In the genomic region with DNA sequence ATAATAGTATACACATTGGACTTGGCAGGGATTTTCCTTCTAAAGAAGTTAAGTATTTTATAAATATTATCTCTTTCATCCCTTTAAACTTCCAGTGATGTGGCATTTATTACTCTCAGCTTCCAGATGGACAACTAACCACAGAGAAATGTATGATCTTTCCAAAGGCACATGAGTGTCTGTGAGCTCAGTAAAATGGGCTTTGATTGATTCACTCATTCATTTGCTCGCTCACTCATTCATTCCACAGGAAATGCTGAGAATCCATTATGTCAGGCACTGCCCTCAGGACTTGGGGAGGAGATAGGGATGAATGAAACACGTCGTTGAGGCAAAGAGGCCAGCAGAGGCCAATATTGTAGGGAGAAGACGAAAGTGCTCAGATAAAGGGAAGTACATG, we compare ENCODE assay signal across 18 cellular contexts.
DNase-seq lines count a peak whose midpoint lies in the region; ATAC-seq and TF ChIP-seq lines count a peak whose summit lies in the region.
"Had no signal": no experiment of that assay in that cellular context is flagged by ENCODE, and none has a peak within 500 bp of the region (broad histone marks: within the 10 kb centered on the region; RNA-seq: fewer than 3 reads in every experiment).

No MANE protein-coding gene starts in this region.

- H3K9me3 ChIP-seq in aorta (ENCODE audit: control insufficient read depth, low read length): peaks cover 3% of the 10 kb centered on the region
- no peaks in the 10 kb centered on the region for H3K9me3 ChIP-seq in T-helper 17 cell (ENCODE audit: control insufficient read depth, low read length, poor library complexity, severe bottlenecking)
- H3K9me3 ChIP-seq: prostate gland had no signal

- no peak for TF ChIP-seq CTCF in WI38 (IDR thresholded peaks at IDR 0.05; ENCODE audit: low read depth, low read length)
- no peak for TF ChIP-seq CTCF in GM10266 (IDR thresholded peaks at IDR 0.05; ENCODE audit: control insufficient read depth, insufficient read depth, low read depth, missing control alignments)

- no peaks in the 10 kb centered on the region for H3K4me1 ChIP-seq in aorta (ENCODE audit: control insufficient read depth in 1 of 2, insufficient read depth in 2 of 2, low read length in 2 of 2)
- H3K4me1 ChIP-seq: prostate gland had no signal

- H3K27ac ChIP-seq in aorta (ENCODE audit: low read depth in 1 of 2, low read length in 2 of 2): no peak overlapping the region
- H3K27ac ChIP-seq: prostate gland had no signal

- H3K36me3 ChIP-seq in aorta (ENCODE audit: control insufficient read depth in 1 of 2, insufficient read depth in 2 of 2, low read length in 1 of 2): no peaks in the 10 kb centered on the region
- H3K36me3 ChIP-seq: prostate gland had no signal

- ATAC-seq in HG03432 (IDR thresholded peaks at IDR 0.05; ENCODE audit: unreplicated experiment) (no peak), aorta (ENCODE audit: low FRiP score) (no peak), T-helper 17 cell (no peak)
- ATAC-seq: activated T-cell treated with anti-CD3 and anti-CD28 coated beads, Interleukin-2, amount 50 U/mL, for 4 hours; K562; left ventricle myocardium superior had no signal

- peak overlapping the region; percentile 36 for H3K4me3 ChIP-seq in WI38 (ENCODE audit: low read depth, low read length)
- H3K4me3 ChIP-seq in aorta (ENCODE audit: low read length in 2 of 2): no peak overlapping the region
- H3K4me3 ChIP-seq: K562, prostate gland had no signal

- no peaks in the 10 kb centered on the region for H3K27me3 ChIP-seq in aorta (ENCODE audit: control insufficient read depth in 1 of 2, insufficient read depth in 2 of 2, low read length in 1 of 2)

- intact Hi-C loops in aorta (cut with DNase I): no loop called here

- no peaks in the 10 kb centered on the region for H3K4me1 Mint-ChIP-seq in T-helper 17 cell

- peaks cover 10% of the 10 kb centered on the region for H3K27me3 Mint-ChIP-seq in T-helper 17 cell
- H3K27me3 Mint-ChIP-seq: stimulated activated naive CD8-positive, alpha-beta T cell treated with anti-CD3 and anti-CD28 coated beads, Interleukin-15, Interleukin-2, amounts not matched to agents 100 ng/mL and 50 ng/mL, for 24 hours had no signal

- H3K27ac Mint-ChIP-seq in T-helper 17 cell: no peak overlapping the region
- H3K27ac Mint-ChIP-seq: activated CD4-positive, alpha-beta memory T cell treated with anti-CD3 and anti-CD28 coated beads for 36 hours; stimulated activated naive CD8-positive, alpha-beta T cell treated with anti-CD3 and anti-CD28 coated beads, Interleukin-15, Interleukin-2, amounts not matched to agents 100 ng/mL and 50 ng/mL, for 24 hours had no signal

- H3K4me3 Mint-ChIP-seq in T-helper 17 cell: no peak overlapping the region
- H3K4me3 Mint-ChIP-seq: activated CD4-positive, alpha-beta memory T cell treated with anti-CD3 and anti-CD28 coated beads for 36 hours; activated T-cell treated with anti-CD3 and anti-CD28 coated beads, Interleukin-2, amount 50 U/mL, for 4 hours; stimulated activated naive CD8-positive, alpha-beta T cell treated with anti-CD3 and anti-CD28 coated beads, Interleukin-15, Interleukin-2, amounts not matched to agents 100 ng/mL and 50 ng/mL, for 24 hours had no signal

- H3K36me3 Mint-ChIP-seq in T-helper 17 cell (ENCODE audit: low read depth): no peaks in the 10 kb centered on the region
- H3K36me3 Mint-ChIP-seq: activated CD4-positive, alpha-beta memory T cell treated with anti-CD3 and anti-CD28 coated beads for 36 hours had no signal

- WGBS in aorta, 2 donors: 85 to 86% methylated on average over 4 of the region's 4 CpGs

- peak; percentile 53 for DNase-seq in AG08395 (ENCODE audit: low spot score)
- DNase-seq in HCEC 1CT: peak; percentile 61
- DNase-seq in foreskin melanocyte: peak; percentile 92
- DNase-seq in aorta: no peak
- DNase-seq in T-helper 17 cell: no peak
- no peak for DNase-seq in GM10266 (ENCODE audit: extremely low spot score)
- DNase-seq: activated CD4-positive, alpha-beta memory T cell treated with anti-CD3 and anti-CD28 coated beads for 36 hours; activated T-cell treated with anti-CD3 and anti-CD28 coated beads, Interleukin-2, amount 50 U/mL, for 4 hours; erythroblast; left ventricle myocardium superior; NCI-H1436; NCI-H345; stimulated activated CD4-positive, alpha-beta T cell treated with anti-CD3 and anti-CD28 coated beads, Interleukin-15, amount 100 ng/mL, for 24 hours had no signal

Comparison
In these comparisons a context has a peak if more than half of its experiments do, and no peak if none do; other contexts are left out.
1. DNase-seq: peak in AG08395 (single experiment), HCEC 1CT (single experiment) and foreskin melanocyte (single experiment); none in aorta (0 of 2), T-helper 17 cell (0 of 3) and GM10266 (single experiment).